Comparison of ENCODE assay signal across 25 cellular contexts in genomic region chr12:24227550-24227949, GRCh38.
DNase-seq lines count a peak whose midpoint lies in the region; ATAC-seq, FAIRE-seq and TF ChIP-seq lines count a peak whose summit lies in the region.
"Had no signal": no experiment of that assay in that cellular context is flagged by ENCODE, and none has a peak within 500 bp of the region (broad histone marks: within the 10 kb centered on the region; RNA-seq: fewer than 3 reads in every experiment).

No MANE protein-coding gene starts in this region.

- peaks cover 8% of the 10 kb centered on the region for H3K36me3 Mint-ChIP-seq in MCF 10A (ENCODE audit: insufficient read depth, unreplicated experiment)
- H3K36me3 Mint-ChIP-seq: CD8-positive, alpha-beta T cell had no signal

- TF ChIP-seq RAD21 in HepG2 (CRISPR knock-in tag; IDR thresholded peaks at IDR 0.05), result no peak

- no peaks in the 10 kb centered on the region for H3K9me3 Mint-ChIP-seq in MCF 10A (ENCODE audit: unreplicated experiment)
- H3K9me3 Mint-ChIP-seq: CD8-positive, alpha-beta T cell; neural progenitor cell had no signal

- 85% methylated on average over 5 of the region's 5 CpGs for WGBS in mammary epithelial cell (ENCODE audit: low coverage, missing lambda C conversion rate)
- 86% methylated on average over 5 of the region's 5 CpGs for WGBS in hepatocyte (ENCODE audit: low lambda C conversion rate, missing lambda C conversion rate)
- 83% methylated on average over 5 of the region's 5 CpGs for WGBS in HepG2 (ENCODE audit: low lambda C conversion rate)

- in situ Hi-C loops in mammary epithelial cell (cut with MboI; ENCODE audit: low sequenced_read_pairs in 2 of 2) (no loop called here), HepG2 (cut with HindIII; ENCODE audit: extremely low pct_ligation_motif_present, low pct_unique_long_range_greater_than_20kb) (no loop called here)

- no peak for TF ChIP-seq POLR2A in HepG2 (IDR thresholded peaks at IDR 0.05; ENCODE audit: insufficient read depth in 1 of 2, low read depth in 2 of 2, low read length in 2 of 2)

- dilution Hi-C loops in mammary epithelial cell (cut with HindIII; ENCODE audit: low sequenced_read_pairs), result no loop called here

- H3K9ac ChIP-seq in mammary epithelial cell (ENCODE audit: insufficient read depth, low read length), result no peak overlapping the region
- no peak overlapping the region for H3K9ac ChIP-seq in HepG2 (ENCODE audit: insufficient read depth, low read depth, low read length)
- H3K9ac ChIP-seq: GM23248, neural progenitor cell had no signal

- CTCF ChIA-PET in MCF 10A (lab: Yijun Ruan, JAX), result no interaction called here
- CTCF ChIA-PET in mammary epithelial cell (lab: Charles Lee; ENCODE audit: low non-redundant PET), result no interaction called here
- CTCF ChIA-PET in HepG2 (lab: Yijun Ruan, JAX; ENCODE audit: low intra/inter-chr PET ratio, low total read pairs), result no interaction called here

- TF ChIP-seq CTCF in MCF 10A (IDR thresholded peaks at IDR 0.05; ENCODE audit: unreplicated experiment) (no peak), mammary epithelial cell (conservative IDR thresholded peaks at IDR 0.05 in 1 of 2, IDR thresholded peaks at IDR 0.05 in 1 of 2; ENCODE audit: extremely low read depth in 1 of 2, insufficient read depth in 1 of 2, low read depth in 1 of 2, low read length in 2 of 2) (no peak), choroid plexus epithelial cell (conservative IDR thresholded peaks at IDR 0.05; ENCODE audit: low read depth, low read length) (no peak), hepatocyte (IDR thresholded peaks at IDR 0.05; ENCODE audit: poor library complexity) (no peak), HepG2 (CRISPR knock-in tag; IDR thresholded peaks at IDR 0.05) (no peak)

- peak overlapping the region; percentile 87 for H3K27ac Mint-ChIP-seq in MCF 10A (ENCODE audit: low read depth, unreplicated experiment)
- H3K27ac Mint-ChIP-seq: activated T-cell treated with anti-CD3 and anti-CD28 coated beads, Interleukin-2, amount 50 U/mL, for 24 hours; CD8-positive, alpha-beta T cell; HFFc6; T-helper 17 cell had no signal

- H3K4me1 ChIP-seq in mammary epithelial cell (ENCODE audit: insufficient read depth, low read length), result peaks cover 5% of the 10 kb centered on the region
- peaks cover 9% of the 10 kb centered on the region for H3K4me1 ChIP-seq in hepatocyte (ENCODE audit: insufficient read depth)
- peaks cover 6% of the 10 kb centered on the region; the same call in 1 of the 2 replicates for H3K4me1 ChIP-seq in HepG2 (ENCODE audit: insufficient read depth, low read length)
- H3K4me1 ChIP-seq: transverse colon had no signal

- intact Hi-C loops in MCF 10A (cut with micrococcal nuclease), result no loop called here
- intact Hi-C loops in mammary epithelial cell (cut with micrococcal nuclease), result no loop called here
- intact Hi-C loops in HepG2 (cut with micrococcal nuclease; ENCODE audit: unreplicated experiment), result no loop called here

- H3K4me2 ChIP-seq in mammary epithelial cell (ENCODE audit: insufficient read depth, low read depth, low read length), result no peak overlapping the region
- no peak overlapping the region for H3K4me2 ChIP-seq in hepatocyte
- no peak overlapping the region for H3K4me2 ChIP-seq in HepG2 (ENCODE audit: low read depth, low read length)
- H3K4me2 ChIP-seq: neural progenitor cell had no signal

- H3K27ac ChIP-seq in mammary epithelial cell (ENCODE audit: insufficient read depth, low read depth, low read length) (no peak overlapping the region), hepatocyte (peak overlapping the region; percentile 47), HepG2 (ENCODE audit: extremely low read length, insufficient read depth, low read length) (no peak overlapping the region)
- H3K27ac ChIP-seq: GM23248, neural progenitor cell, transverse colon had no signal

- no peak for TF ChIP-seq EP300 in HepG2 (IDR thresholded peaks at IDR 0.05; ENCODE audit: low read depth in 2 of 2, low read length in 2 of 2)
- no peak for TF ChIP-seq EP300 in HepG2 (CRISPR knock-in tag; IDR thresholded peaks at IDR 0.05; ENCODE audit: borderline replicate concordance)

- H3K4me3 ChIP-seq in mammary epithelial cell (replicated peaks in 1 of 3; ENCODE audit: insufficient read depth in 1 of 3, low read depth in 2 of 3, low read length in 3 of 3) (no peak overlapping the region), choroid plexus epithelial cell (ENCODE audit: low read depth, low read length) (no peak overlapping the region), hepatocyte (no peak overlapping the region), HepG2 (replicated peaks in 1 of 3; ENCODE audit: insufficient read depth in 1 of 3, low read depth in 2 of 3, low read length in 3 of 3) (no peak overlapping the region)
- H3K4me3 ChIP-seq: GM23248, neural progenitor cell, stomach, transverse colon had no signal

- no peaks in the 10 kb centered on the region for H3K9me3 ChIP-seq in mammary epithelial cell (replicated peaks; ENCODE audit: insufficient read depth, low read length)
- H3K9me3 ChIP-seq in hepatocyte (ENCODE audit: low read depth), result no peaks in the 10 kb centered on the region
- no peaks in the 10 kb centered on the region for H3K9me3 ChIP-seq in HepG2 (ENCODE audit: low read length)
- H3K9me3 ChIP-seq: stomach, transverse colon had no signal

- BruUV-seq in MCF 10A (replicated peaks; lab: Mats Ljungman, UMichigan), result TSS peak; percentile 70
- no TSS peak for BruUV-seq in mammary epithelial cell (replicated peaks; lab: Mats Ljungman, UMichigan)
- BruUV-seq in HepG2 (replicated peaks; lab: Mats Ljungman, UMichigan), result no TSS peak

- POLR2A ChIA-PET in MCF 10A (lab: Yijun Ruan, JAX), result interaction anchor here (0.5 to 1.0 kb wide), 4 partner anchors 23 to 197 kb away, joined by 3 to 4 read pairs (median 3); no protein-coding TSS in a partner anchor
- POLR2A ChIA-PET in HepG2 (lab: Yijun Ruan, JAX), result no interaction called here

- FAIRE-seq in HepG2 (lab: Jason Lieb, UNC), result no peak
- FAIRE-seq: G401.6 had no signal

- H4K20me1 ChIP-seq in mammary epithelial cell (ENCODE audit: insufficient read depth, low read length) (no peaks in the 10 kb centered on the region), hepatocyte (ENCODE audit: insufficient read depth, poor library complexity, severe bottlenecking) (no peaks in the 10 kb centered on the region), HepG2 (ENCODE audit: insufficient read depth, low read length) (no peaks in the 10 kb centered on the region)

- H3K27me3 Mint-ChIP-seq in MCF 10A (ENCODE audit: insufficient read depth, unreplicated experiment), result no peaks in the 10 kb centered on the region
- H3K27me3 Mint-ChIP-seq: activated T-cell treated with anti-CD3 and anti-CD28 coated beads, Interleukin-2, amount 50 U/mL, for 24 hours; T-helper 17 cell had no signal

- no peak overlapping the region for H3K4me3 Mint-ChIP-seq in MCF 10A (ENCODE audit: unreplicated experiment)
- H3K4me3 Mint-ChIP-seq: activated T-cell treated with anti-CD3 and anti-CD28 coated beads, Interleukin-2, amount 50 U/mL, for 24 hours; CD8-positive, alpha-beta T cell; HFFc6; neural progenitor cell; T-helper 17 cell had no signal

- H3K36me3 ChIP-seq in mammary epithelial cell (ENCODE audit: insufficient read depth, low read length), result no peaks in the 10 kb centered on the region
- H3K36me3 ChIP-seq in hepatocyte (replicated peaks; ENCODE audit: insufficient read depth, low read depth), result no peaks in the 10 kb centered on the region
- no peaks in the 10 kb centered on the region for H3K36me3 ChIP-seq in HepG2 (replicated peaks in 1 of 2; ENCODE audit: control insufficient read depth in 1 of 2, insufficient read depth in 2 of 2, low read length in 2 of 2)
- H3K36me3 ChIP-seq: neural progenitor cell, stomach, transverse colon had no signal

- peak; percentile 29 for DNase-seq in MCF 10A (ENCODE audit: unreplicated experiment)
- DNase-seq in mammary epithelial cell, result no peak
- peak; percentile 41 for DNase-seq in choroid plexus epithelial cell (ENCODE audit: low read depth)
- no peak for DNase-seq in hepatocyte (ENCODE audit: low spot score)
- no peak for DNase-seq in NCI-H510A treated with DMSO at 0.1 percent for 48 hours (lab: John Stamatoyannopoulos, UW)
- DNase-seq in NCI-H748 treated with DMSO at 0.1 percent for 48 hours (lab: John Stamatoyannopoulos, UW), result no peak
- DNase-seq in HepG2 (ENCODE audit: low spot score), result no peak
- no peak for DNase-seq in effector CD4-positive, alpha-beta T cell
- DNase-seq: 8988T; activated CD4-positive, alpha-beta T cell treated with anti-CD3 and anti-CD28 coated beads for 4 hours; activated CD8-positive, alpha-beta memory T cell treated with anti-CD3 and anti-CD28 coated beads for 24 hours; activated naive CD4-positive, alpha-beta T cell; activated T-cell treated with anti-CD3 and anti-CD28 coated beads, Interleukin-2, amount 50 U/mL, for 24 hours; CD8-positive, alpha-beta T cell; central memory CD4-positive, alpha-beta T cell; DMS 273 treated with DMSO at 0.1 percent for 48 hours; HFFc6; NCI-H2171; NCI-H524; stomach; T-helper 17 cell; transverse colon had no signal

- H3K79me2 ChIP-seq in mammary epithelial cell (ENCODE audit: insufficient read depth, low read length) (no peaks in the 10 kb centered on the region), hepatocyte (no peaks in the 10 kb centered on the region), HepG2 (ENCODE audit: insufficient read depth, low read length) (no peaks in the 10 kb centered on the region)

- H3K27me3 ChIP-seq in mammary epithelial cell (ENCODE audit: insufficient read depth, low read length) (no peaks in the 10 kb centered on the region), hepatocyte (no peaks in the 10 kb centered on the region), HepG2 (ENCODE audit: control insufficient read depth in 1 of 2, insufficient read depth in 2 of 2, low read length in 2 of 2) (peaks cover 0 to 8% of the 10 kb centered on the region in 2 experiments; a peak in 3 of 5 replicates)
- H3K27me3 ChIP-seq: neural progenitor cell, stomach, transverse colon had no signal

- H3K9me2 ChIP-seq in hepatocyte (replicated peaks; ENCODE audit: insufficient read depth), result no peaks in the 10 kb centered on the region

- no peak overlapping the region for H2AFZ ChIP-seq in mammary epithelial cell (ENCODE audit: low read depth, low read length)
- H2AFZ ChIP-seq in hepatocyte, result no peak overlapping the region
- no peak overlapping the region for H2AFZ ChIP-seq in HepG2 (ENCODE audit: low read length)
- H2AFZ ChIP-seq: GM23248, neural progenitor cell had no signal

- no peak for ATAC-seq in HepG2
- ATAC-seq: CD8-positive, alpha-beta T cell; T-helper 17 cell had no signal

- peaks cover 17% of the 10 kb centered on the region for H3K4me1 Mint-ChIP-seq in MCF 10A (ENCODE audit: insufficient read depth, unreplicated experiment)
- H3K4me1 Mint-ChIP-seq: T-helper 17 cell had no signal

TF ChIP-seq in HepG2, 621 proteins besides CTCF, POLR2A, EP300 and RAD21 (continues in another document):
- no peak for TF ChIP-seq ZNF724P (CRISPR knock-in tag; IDR thresholded peaks at IDR 0.05; ENCODE audit: borderline replicate concordance)

Comparison
In these comparisons a context has a peak if more than half of its experiments do, and no peak if none do; other contexts are left out.
1. DNase-seq: peak in MCF 10A (single experiment) and choroid plexus epithelial cell (single experiment); none in mammary epithelial cell (single experiment), hepatocyte (single experiment), NCI-H510A treated with DMSO at 0.1 percent for 48 hours (single experiment), NCI-H748 treated with DMSO at 0.1 percent for 48 hours (single experiment), HepG2 (single experiment) and effector CD4-positive, alpha-beta T cell (single experiment).